In genomic region chr3:142888484-142889262, GRCh38 we compare ENCODE assay signal across 8 cellular contexts. TPM values are rescaled to one million over a fixed set of nuclear protein-coding genes. Genes with fewer than 3 reads are reported as not detected.
DNase-seq lines count a peak whose midpoint lies in the region; ATAC-seq and TF ChIP-seq lines count a peak whose summit lies in the region.

Gene PCOLCE2, minus strand, starts transcription at chr3:142889083. Its CDS starts 187 bp downstream, at chr3:142888896.

- DNase-seq in DMS 273 treated with DMSO at 0.1 percent for 48 hours (lab: John Stamatoyannopoulos, UW) (peak; percentile 75), SK-N-MC (ENCODE audit: low read depth, low spot score) (no peak), right lobe of liver (peak; percentile 48 to 64 (median 57)), inferior parietal cortex (ENCODE audit: extremely low spot score) (no peak)
- peak; percentile 29 to 34 for DNase-seq in stimulated activated naive CD8-positive, alpha-beta T cell treated with anti-CD3 and anti-CD28 coated beads, Interleukin-15, amount 100 ng/mL, for 72 hours

- WGBS in right lobe of liver (ENCODE audit: insufficient coverage, low coverage, low lambda C conversion rate, missing lambda C conversion rate) = 0% methylated on average over 16 of the region's 80 CpGs

- H3K9me3 Mint-ChIP-seq in dendritic cell treated with granulocyte-macrophage colony-stimulating factor and Interleukin-4, amounts not matched to agents 40 ng/mL and 50 ng/mL, for 4 days = no peaks in the 10 kb centered on the region
- no peaks in the 10 kb centered on the region for H3K9me3 Mint-ChIP-seq in stimulated activated naive CD8-positive, alpha-beta T cell treated with anti-CD3 and anti-CD28 coated beads, Interleukin-15, amount 100 ng/mL, for 72 hours

- no peak for TF ChIP-seq CTCF in right lobe of liver (IDR thresholded peaks at IDR 0.05)

- ATAC-seq in HG03432 (IDR thresholded peaks at IDR 0.05; ENCODE audit: unreplicated experiment) = peak; percentile 65
- ATAC-seq in right lobe of liver = peak; percentile 77 to 89 (median 84)
- peak; percentile 81 for ATAC-seq in stimulated activated naive CD8-positive, alpha-beta T cell treated with anti-CD3 and anti-CD28 coated beads, Interleukin-15, amount 100 ng/mL, for 72 hours
- no peak for ATAC-seq in GM19397 (IDR thresholded peaks at IDR 0.05; ENCODE audit: unreplicated experiment)

- no peaks in the 10 kb centered on the region for H3K27me3 ChIP-seq in right lobe of liver

- peak within 1 kb of the TSS; percentile 89 for H3K4me3 ChIP-seq in SK-N-MC
- peak within 1 kb of the TSS; percentile 64 to 76 (median 67) for H3K4me3 ChIP-seq in right lobe of liver

- intact Hi-C loops in dendritic cell treated with granulocyte-macrophage colony-stimulating factor and Interleukin-4, amounts not matched to agents 40 ng/mL and 50 ng/mL, for 4 days (cut with micrococcal nuclease) = no loop called here
- intact Hi-C loops in right lobe of liver (cut with DNase I) = no loop called here

- H3K27me3 Mint-ChIP-seq in dendritic cell treated with granulocyte-macrophage colony-stimulating factor and Interleukin-4, amounts not matched to agents 40 ng/mL and 50 ng/mL, for 4 days = peaks cover 40% of the 10 kb centered on the region
- H3K27me3 Mint-ChIP-seq in stimulated activated naive CD8-positive, alpha-beta T cell treated with anti-CD3 and anti-CD28 coated beads, Interleukin-15, amount 100 ng/mL, for 72 hours = peaks cover 82% of the 10 kb centered on the region

- H3K27ac Mint-ChIP-seq in dendritic cell treated with granulocyte-macrophage colony-stimulating factor and Interleukin-4, amounts not matched to agents 40 ng/mL and 50 ng/mL, for 4 days = peak within 1 kb of the TSS; percentile 26
- H3K27ac Mint-ChIP-seq in stimulated activated naive CD8-positive, alpha-beta T cell treated with anti-CD3 and anti-CD28 coated beads, Interleukin-15, amount 100 ng/mL, for 72 hours = no peak within 1 kb of the TSS

- TF ChIP-seq POLR2A in right lobe of liver (IDR thresholded peaks at IDR 0.05) = no peak

- H3K9ac ChIP-seq in SK-N-MC (ENCODE audit: insufficient read length) = peak within 1 kb of the TSS; percentile 61

- peaks cover 6% of the 10 kb centered on the region for H3K36me3 Mint-ChIP-seq in dendritic cell treated with granulocyte-macrophage colony-stimulating factor and Interleukin-4, amounts not matched to agents 40 ng/mL and 50 ng/mL, for 4 days (ENCODE audit: low read depth)

- H3K27ac ChIP-seq in SK-N-MC (no peak within 1 kb of the TSS), right lobe of liver (peak within 1 kb of the TSS in 1 of 3 donors; percentile 1)

- no peaks in the 10 kb centered on the region for H3K4me1 ChIP-seq in right lobe of liver

- H3K9me3 ChIP-seq in SK-N-MC (ENCODE audit: low read depth, low read length) = no peaks in the 10 kb centered on the region
- H3K9me3 ChIP-seq in right lobe of liver = no peaks in the 10 kb centered on the region

- H3K36me3 ChIP-seq in SK-N-MC (ENCODE audit: insufficient read depth, low read length) (no peaks in the 10 kb centered on the region), right lobe of liver (no peaks in the 10 kb centered on the region)

- peak within 1 kb of the TSS; percentile 86 for H3K4me3 Mint-ChIP-seq in dendritic cell treated with granulocyte-macrophage colony-stimulating factor and Interleukin-4, amounts not matched to agents 40 ng/mL and 50 ng/mL, for 4 days
- peak within 1 kb of the TSS; percentile 75 to 87 for H3K4me3 Mint-ChIP-seq in stimulated activated naive CD8-positive, alpha-beta T cell treated with anti-CD3 and anti-CD28 coated beads, Interleukin-15, amount 100 ng/mL, for 72 hours

- peaks cover 16% of the 10 kb centered on the region for H3K4me1 Mint-ChIP-seq in dendritic cell treated with granulocyte-macrophage colony-stimulating factor and Interleukin-4, amounts not matched to agents 40 ng/mL and 50 ng/mL, for 4 days (ENCODE audit: low read depth)
- peaks cover 14% of the 10 kb centered on the region for H3K4me1 Mint-ChIP-seq in stimulated activated naive CD8-positive, alpha-beta T cell treated with anti-CD3 and anti-CD28 coated beads, Interleukin-15, amount 100 ng/mL, for 72 hours

RNA-seq across cellular contexts. Expression of gene PCOLCE2, which starts in this region (rescaled TPM):
- 1 to 10 TPM; 1.8 to 9.7 (median 3.8) TPM for total RNA-seq in right lobe of liver

Comparison
In these comparisons a context has a peak if more than half of its experiments do, and no peak if none do; other contexts are left out.
1. DNase-seq: peak in DMS 273 treated with DMSO at 0.1 percent for 48 hours (single experiment), right lobe of liver (3 of 3) and stimulated activated naive CD8-positive, alpha-beta T cell treated with anti-CD3 and anti-CD28 coated beads, Interleukin-15, amount 100 ng/mL, for 72 hours (2 of 2); none in SK-N-MC (single experiment) and inferior parietal cortex (single experiment).